23 cellular contexts compared by ENCODE assay signal in genomic region chrY:16831766-16832165, GRCh38.
"Had no signal": no experiment of that assay in that cellular context is flagged by ENCODE, and none has a peak within 500 bp of the region (broad histone marks: within the 10 kb centered on the region; RNA-seq: fewer than 3 reads in every experiment).

No MANE protein-coding gene starts in this region.

- H3K4me1 ChIP-seq: ascending aorta, breast epithelium had no signal

- H3K27me3 ChIP-seq: ascending aorta, breast epithelium had no signal

- H3K36me3 ChIP-seq: ascending aorta, breast epithelium had no signal

- ATAC-seq: activated CD4-positive, alpha-beta T cell treated with anti-CD3 and anti-CD28 coated beads for 36 hours; activated CD4-positive, CD25-positive, alpha-beta regulatory T cell treated with anti-CD3 and anti-CD28 coated beads, Interleukin-2, amount 50 U/mL, for 24 hours; activated CD8-positive, alpha-beta T cell treated with anti-CD3 and anti-CD28 coated beads, Interleukin-2, amount 10 ng/mL, durations not matched to agents 7 days and 5 days; WTC11 had no signal

- H3K4me3 ChIP-seq: ascending aorta, breast epithelium, PC-9 had no signal

- H3K27ac ChIP-seq: ascending aorta, breast epithelium, PC-9 had no signal

- H3K9me3 ChIP-seq: ascending aorta, breast epithelium had no signal

- DNase-seq: activated CD4-positive, alpha-beta T cell treated with anti-CD3 and anti-CD28 coated beads for 36 hours; activated CD4-positive, alpha-beta T cell treated with anti-CD3 and anti-CD28 coated beads, Interleukin-2, amount 10 ng/mL, durations not matched to agents 7 days and 5 days; activated CD4-positive, alpha-beta T cell treated with anti-CD3 and anti-CD28 coated beads, Interleukin-2, amount 50 U/mL, for 48 hours; activated CD8-positive, alpha-beta T cell treated with anti-CD3 and anti-CD28 coated beads, Interleukin-2, amount 10 ng/mL, durations not matched to agents 7 days and 5 days; activated gamma-delta T cell; activated naive CD4-positive, alpha-beta T cell treated with Interleukin-2 at 50 U/mL for 16 hours; activated naive CD8-positive, alpha-beta T cell treated with anti-CD3 and anti-CD28 coated beads, Interleukin-2, amount 10 ng/mL, durations not matched to agents 7 days and 5 days; activated T-cell treated with anti-CD3 and anti-CD28 coated beads, Interleukin-2, amount 50 U/mL, for 24 hours; amygdala; NCI-H1092 treated with DMSO at 0.1 percent for 48 hours; NCI-H1417 treated with DMSO at 0.1 percent for 48 hours; NCI-H187 treated with DMSO at 0.1 percent for 48 hours; NCI-H2081; NCI-H510A; NCI-H526; NCI-H748 treated with DMSO at 0.1 percent for 48 hours; NK-92 treated with Interleukin-12 subunit alpha and Interleukin-12 subunit beta, amount 100 ng/mL, for 24 hours; PC-9; Right ventricle myocardium superior had no signal
